Comparison of ENCODE assay signal across 19 cellular contexts in genomic region chr22:19762315-19763140, GRCh38. TPM values are rescaled to one million over a fixed set of nuclear protein-coding genes. Genes with fewer than 3 reads are reported as not detected.
DNase-seq lines count a peak whose midpoint lies in the region; ATAC-seq and TF ChIP-seq lines count a peak whose summit lies in the region.
"Had no signal": no experiment of that assay in that cellular context is flagged by ENCODE, and none has a peak within 500 bp of the region (broad histone marks: within the 10 kb centered on the region; RNA-seq: fewer than 3 reads in every experiment).

No MANE protein-coding gene starts in this region.

- no peak overlapping the region for H2BK120ac ChIP-seq in mesenchymal stem cell (ENCODE audit: low read depth, low read length)

- peak overlapping the region; percentile 29 for H4K8ac ChIP-seq in mesenchymal stem cell (ENCODE audit: low read length)

- peaks cover 0 to 2% of the 10 kb centered on the region in 2 experiments for H3K36me3 ChIP-seq in mesenchymal stem cell (ENCODE audit: control insufficient read depth in 1 of 2, insufficient read depth in 2 of 2, low read depth in 1 of 2, low read length in 2 of 2)
- H3K36me3 ChIP-seq in thoracic aorta: no peaks in the 10 kb centered on the region

- H3K27me3 ChIP-seq in mesenchymal stem cell (ENCODE audit: control insufficient read depth in 1 of 2, insufficient read depth in 1 of 2, low read length in 2 of 2) (peaks cover 70 to 81% of the 10 kb centered on the region in 2 experiments), thoracic aorta (replicated peaks; ENCODE audit: insufficient read depth) (peaks cover 7% of the 10 kb centered on the region)

- no peak overlapping the region for H3K18ac ChIP-seq in mesenchymal stem cell (ENCODE audit: low read depth in 1 of 2, low read length in 2 of 2)

- H3K4me1 ChIP-seq in mesenchymal stem cell (ENCODE audit: control insufficient read depth, insufficient read depth, low read depth, low read length): peaks cover 34% of the 10 kb centered on the region
- H3K4me1 ChIP-seq in thoracic aorta (ENCODE audit: control insufficient read depth in 1 of 2, low read depth in 2 of 2): peaks cover 0 to 3% of the 10 kb centered on the region in 2 donors

- no peak overlapping the region for H3K4me2 ChIP-seq in mesenchymal stem cell (ENCODE audit: low read length, poor library complexity, severe bottlenecking)

- H3K4me3 ChIP-seq in HFF-Myc (replicated peaks; ENCODE audit: low read depth, low read length) (peak overlapping the region; percentile 44), mesenchymal stem cell (ENCODE audit: insufficient read depth in 1 of 2, low read depth in 1 of 2, low read length in 2 of 2) (peak overlapping the region in 1 of 2 experiments; percentile 53), thoracic aorta (peak overlapping the region; percentile 69)
- H3K4me3 ChIP-seq: body of pancreas had no signal

- no peak overlapping the region for H3K27ac Mint-ChIP-seq in T-helper 2 cell treated with Interferon-gamma antibody and Interleukin-4, amounts not matched to agents 5 μg/mL and 100 μg/mL, for 36 hours
- H3K27ac Mint-ChIP-seq in stimulated activated naive CD8-positive, alpha-beta T cell treated with anti-CD3 and anti-CD28 coated beads, Interleukin-15, amount 100 ng/mL, for 72 hours: no peak overlapping the region
- H3K27ac Mint-ChIP-seq: activated naive CD4-positive, alpha-beta T cell treated with anti-CD3 and anti-CD28 coated beads, Interleukin-2, amount 10 ng/mL, durations not matched to agents 7 days and 5 days; progenitor cell of endocrine pancreas had no signal

- ATAC-seq in thoracic aorta (ENCODE audit: insufficient number of reproducible peaks, low FRiP score, low read depth): no peak
- no peak for ATAC-seq in stimulated activated naive CD8-positive, alpha-beta T cell treated with anti-CD3 and anti-CD28 coated beads, Interleukin-15, amount 100 ng/mL, for 72 hours
- ATAC-seq: body of pancreas had no signal

- no peaks in the 10 kb centered on the region for H3K9me3 Mint-ChIP-seq in T-helper 2 cell treated with Interferon-gamma antibody and Interleukin-4, amounts not matched to agents 5 μg/mL and 100 μg/mL, for 36 hours
- H3K9me3 Mint-ChIP-seq in stimulated activated naive CD8-positive, alpha-beta T cell treated with anti-CD3 and anti-CD28 coated beads, Interleukin-15, amount 100 ng/mL, for 72 hours: no peaks in the 10 kb centered on the region
- H3K9me3 Mint-ChIP-seq: activated naive CD4-positive, alpha-beta T cell treated with anti-CD3 and anti-CD28 coated beads, Interleukin-2, amount 10 ng/mL, durations not matched to agents 7 days and 5 days had no signal

- no peaks in the 10 kb centered on the region for H3K79me1 ChIP-seq in mesenchymal stem cell (replicated peaks; ENCODE audit: low read length, poor library complexity, severe bottlenecking)

- H3K23ac ChIP-seq in mesenchymal stem cell (ENCODE audit: low read length in 2 of 2): no peak overlapping the region

- H4K91ac ChIP-seq in mesenchymal stem cell (ENCODE audit: low read length): no peak overlapping the region

- H2BK5ac ChIP-seq in mesenchymal stem cell (ENCODE audit: low read depth, low read length, poor library complexity, severe bottlenecking): no peak overlapping the region

- H3K4me3 Mint-ChIP-seq in T-helper 2 cell treated with Interferon-gamma antibody and Interleukin-4, amounts not matched to agents 5 μg/mL and 100 μg/mL, for 36 hours: no peak overlapping the region
- H3K4me3 Mint-ChIP-seq in stimulated activated naive CD8-positive, alpha-beta T cell treated with anti-CD3 and anti-CD28 coated beads, Interleukin-15, amount 100 ng/mL, for 72 hours: no peak overlapping the region
- H3K4me3 Mint-ChIP-seq: activated naive CD4-positive, alpha-beta T cell treated with anti-CD3 and anti-CD28 coated beads, Interleukin-2, amount 10 ng/mL, durations not matched to agents 7 days and 5 days had no signal

- H3K4me1 Mint-ChIP-seq in T-helper 2 cell treated with Interferon-gamma antibody and Interleukin-4, amounts not matched to agents 5 μg/mL and 100 μg/mL, for 36 hours (ENCODE audit: low read depth): peaks cover 16% of the 10 kb centered on the region
- peaks cover 37% of the 10 kb centered on the region for H3K4me1 Mint-ChIP-seq in stimulated activated naive CD8-positive, alpha-beta T cell treated with anti-CD3 and anti-CD28 coated beads, Interleukin-15, amount 100 ng/mL, for 72 hours

- no peak overlapping the region for H2BK15ac ChIP-seq in mesenchymal stem cell (ENCODE audit: low read depth, poor library complexity, severe bottlenecking)

- H3K27me3 Mint-ChIP-seq in T-helper 2 cell treated with Interferon-gamma antibody and Interleukin-4, amounts not matched to agents 5 μg/mL and 100 μg/mL, for 36 hours (ENCODE audit: low read depth): peaks cover 59% of the 10 kb centered on the region
- H3K27me3 Mint-ChIP-seq in stimulated activated naive CD8-positive, alpha-beta T cell treated with anti-CD3 and anti-CD28 coated beads, Interleukin-15, amount 100 ng/mL, for 72 hours: peaks cover 88% of the 10 kb centered on the region

- H2AFZ ChIP-seq in mesenchymal stem cell (ENCODE audit: low read depth, low read length): no peak overlapping the region

- no peak overlapping the region for H3K4ac ChIP-seq in mesenchymal stem cell (ENCODE audit: low read depth in 1 of 2, low read length in 2 of 2)

- intact Hi-C loops in posterior cingulate gyrus (cut with DNase I): no loop called here

- peak overlapping the region; percentile 2 for H3K9ac ChIP-seq in mesenchymal stem cell (ENCODE audit: low read length)

- H3K9me3 ChIP-seq in mesenchymal stem cell (ENCODE audit: control insufficient read depth, low read length) (no peaks in the 10 kb centered on the region), thoracic aorta (no peaks in the 10 kb centered on the region)
- H3K9me3 ChIP-seq: body of pancreas had no signal

- peaks cover 2% of the 10 kb centered on the region for H3K36me3 Mint-ChIP-seq in T-helper 2 cell treated with Interferon-gamma antibody and Interleukin-4, amounts not matched to agents 5 μg/mL and 100 μg/mL, for 36 hours (ENCODE audit: low read depth)
- H3K36me3 Mint-ChIP-seq: activated naive CD4-positive, alpha-beta T cell treated with anti-CD3 and anti-CD28 coated beads, Interleukin-2, amount 10 ng/mL, durations not matched to agents 7 days and 5 days had no signal

- DNase-seq in HFF-Myc (ENCODE audit: extremely low read depth, low read depth) (no peak), mesenchymal stem cell (peak; percentile 43), thoracic aorta (ENCODE audit: low spot score) (no peak), posterior cingulate gyrus (no peak)
- DNase-seq in T-helper 2 cell treated with Interferon-gamma antibody and Interleukin-4, amounts not matched to agents 5 μg/mL and 100 μg/mL, for 36 hours (ENCODE audit: low spot score): no peak
- DNase-seq in stimulated activated naive CD8-positive, alpha-beta T cell treated with anti-CD3 and anti-CD28 coated beads, Interleukin-15, amount 100 ng/mL, for 72 hours: no peak
- DNase-seq: activated CD8-positive, alpha-beta memory T cell treated with anti-CD3 and anti-CD28 coated beads, Interleukin-2, amount 50 U/mL, for 4 hours; activated naive CD4-positive, alpha-beta T cell treated with anti-CD3 and anti-CD28 coated beads, Interleukin-2, amount 10 ng/mL, durations not matched to agents 7 days and 5 days; body of pancreas; DND-41; dorsolateral prefrontal cortex; NCI-H1048; NCI-H774; T-helper 1 cell had no signal

- H3K27ac ChIP-seq in VCaP (peak overlapping the region; percentile 94), mesenchymal stem cell (ENCODE audit: low read length, poor library complexity, severe bottlenecking) (no peak overlapping the region), thoracic aorta (peak overlapping the region; percentile 1 to 5)
- H3K27ac ChIP-seq: body of pancreas, dorsolateral prefrontal cortex had no signal

- H3K14ac ChIP-seq in mesenchymal stem cell (ENCODE audit: low read length in 2 of 2): no peak overlapping the region

- no peak overlapping the region for H2BK12ac ChIP-seq in mesenchymal stem cell (ENCODE audit: low read length in 2 of 2)

- H2AK5ac ChIP-seq in mesenchymal stem cell (ENCODE audit: low read length, severe bottlenecking): no peak overlapping the region

- 35% methylated on average over 23 of the region's 23 CpGs for WGBS in mesenchymal stem cell

- TF ChIP-seq CTCF in HFF-Myc (IDR thresholded peaks at IDR 0.05; ENCODE audit: low read depth, low read length, missing control alignments) (no peak), VCaP (conservative IDR thresholded peaks at IDR 0.05) (no peak), thoracic aorta (IDR thresholded peaks at IDR 0.05) (no peak)

RNA-seq across cellular contexts. Expression of gene TBX1, which starts 1.9 kb away (rescaled TPM):
- polyA plus RNA-seq in mesenchymal stem cell (2013, experiment 1 of 2): 2.4 TPM
- polyA plus RNA-seq in mesenchymal stem cell (2013, experiment 2 of 2): 2.5 TPM
- total RNA-seq in thoracic aorta: 1 to 10 TPM; 2.7 to 8.0 TPM
- total RNA-seq: fibroblast of lung, H4, RPMI7951 had no signal
- polyA plus RNA-seq: fibroblast of lung had no signal

RNA-seq across cellular contexts. Expression of gene GP1BB, which starts 39.2 kb away (rescaled TPM):
- polyA plus RNA-seq in mesenchymal stem cell (2013, experiment 1 of 2): 1.0 TPM
- polyA plus RNA-seq in mesenchymal stem cell (2013, experiment 2 of 2): 1.2 TPM
- total RNA-seq in thoracic aorta: 10 to 100 TPM; 13.1 to 30.3 TPM
- total RNA-seq: RPMI7951 had no signal

RNA-seq across cellular contexts. Expression of gene SEPTIN5, which starts 48.2 kb away (rescaled TPM):
- polyA plus RNA-seq in mesenchymal stem cell (2013, experiment 1 of 2): 5.7 TPM
- 6.2 TPM for polyA plus RNA-seq in mesenchymal stem cell (2013, experiment 2 of 2)
- 100 to 1,000 TPM in 1 of 2 donors, 10 to 100 TPM in 1; 47.7 to 147 TPM for total RNA-seq in thoracic aorta
